ENCODE assay signal across 24 cellular contexts in genomic region chr4:3518941-3519340, GRCh38. TPM values are rescaled to one million over a fixed set of nuclear protein-coding genes. Genes with fewer than 3 reads are reported as not detected.
DNase-seq lines count a peak whose midpoint lies in the region; ATAC-seq and TF ChIP-seq lines count a peak whose summit lies in the region.
"Had no signal": no experiment of that assay in that cellular context is flagged by ENCODE, and none has a peak within 500 bp of the region (broad histone marks: within the 10 kb centered on the region; RNA-seq: fewer than 3 reads in every experiment).

No MANE protein-coding gene starts in this region.

- no peak overlapping the region for H2AK5ac ChIP-seq in mesenchymal stem cell (ENCODE audit: low read length, severe bottlenecking)

- H3K27ac ChIP-seq in right cardiac atrium (ENCODE audit: low read length) (no peak overlapping the region), right atrium auricular region (no peak overlapping the region), mesenchymal stem cell (ENCODE audit: low read length, poor library complexity, severe bottlenecking) (no peak overlapping the region), aorta (ENCODE audit: low read depth in 1 of 2, low read length in 2 of 2) (no peak overlapping the region)
- H3K27ac ChIP-seq: KMS-11 had no signal

- TF ChIP-seq CTCF in right atrium auricular region (IDR thresholded peaks at IDR 0.05), result no peak

- H2BK12ac ChIP-seq in mesenchymal stem cell (ENCODE audit: low read length in 2 of 2), result no peak overlapping the region

- peaks cover 32% of the 10 kb centered on the region for H3K79me1 ChIP-seq in mesenchymal stem cell (replicated peaks; ENCODE audit: low read length, poor library complexity, severe bottlenecking)

- H3K23ac ChIP-seq in mesenchymal stem cell (ENCODE audit: low read length in 2 of 2), result no peak overlapping the region

- H3K27me3 ChIP-seq in right cardiac atrium (ENCODE audit: control insufficient read depth, insufficient read depth) (no peaks in the 10 kb centered on the region), right atrium auricular region (no peaks in the 10 kb centered on the region), mesenchymal stem cell (ENCODE audit: control insufficient read depth in 1 of 2, insufficient read depth in 1 of 2, low read length in 2 of 2) (no peaks in the 10 kb centered on the region), aorta (ENCODE audit: control insufficient read depth in 1 of 2, insufficient read depth in 2 of 2, low read length in 1 of 2) (no peaks in the 10 kb centered on the region)
- H3K27me3 ChIP-seq: BE2C had no signal

- intact Hi-C loops in right cardiac atrium (cut with DNase I) (no loop called here), aorta (cut with DNase I) (no loop called here)

- no peak for ATAC-seq in activated naive CD4-positive, alpha-beta T cell treated with anti-CD3 and anti-CD28 coated beads, Interleukin-2, amount 50 U/mL, for 72 hours
- no peak for ATAC-seq in right cardiac atrium
- no peak for ATAC-seq in aorta (ENCODE audit: low FRiP score)

- H4K91ac ChIP-seq in mesenchymal stem cell (ENCODE audit: low read length), result no peak overlapping the region

- peaks cover 3 to 8% of the 10 kb centered on the region in 2 donors for H3K36me3 Mint-ChIP-seq in activated naive CD4-positive, alpha-beta T cell treated with anti-CD3 and anti-CD28 coated beads, Interleukin-2, amount 50 U/mL, for 72 hours
- H3K36me3 Mint-ChIP-seq: IgD-negative memory B cell had no signal

- no peaks in the 10 kb centered on the region for H3K9me3 ChIP-seq in right cardiac atrium (ENCODE audit: control insufficient read depth, low read length)
- no peaks in the 10 kb centered on the region for H3K9me3 ChIP-seq in right atrium auricular region
- no peaks in the 10 kb centered on the region for H3K9me3 ChIP-seq in mesenchymal stem cell (ENCODE audit: control insufficient read depth, low read length)
- no peaks in the 10 kb centered on the region for H3K9me3 ChIP-seq in aorta (ENCODE audit: control insufficient read depth, low read length)
- H3K9me3 ChIP-seq: BE2C had no signal

- no peaks in the 10 kb centered on the region for H3K9me3 Mint-ChIP-seq in activated naive CD4-positive, alpha-beta T cell treated with anti-CD3 and anti-CD28 coated beads, Interleukin-2, amount 50 U/mL, for 72 hours
- H3K9me3 Mint-ChIP-seq: CD8-positive, alpha-beta memory T cell; IgD-negative memory B cell had no signal

- no peak overlapping the region for H2BK120ac ChIP-seq in mesenchymal stem cell (ENCODE audit: low read depth, low read length)

- H2BK15ac ChIP-seq in mesenchymal stem cell (ENCODE audit: low read depth, poor library complexity, severe bottlenecking), result peak overlapping the region; percentile 2

- H3K36me3 ChIP-seq in right atrium auricular region, result peaks cover 99% of the 10 kb centered on the region
- peaks cover 84 to 100% of the 10 kb centered on the region in 2 experiments for H3K36me3 ChIP-seq in mesenchymal stem cell (ENCODE audit: control insufficient read depth in 1 of 2, insufficient read depth in 2 of 2, low read depth in 1 of 2, low read length in 2 of 2)
- peaks cover 4 to 24% of the 10 kb centered on the region in 2 donors for H3K36me3 ChIP-seq in aorta (ENCODE audit: control insufficient read depth in 1 of 2, insufficient read depth in 2 of 2, low read length in 1 of 2)

- H3K4me1 ChIP-seq in right cardiac atrium (ENCODE audit: control insufficient read depth, insufficient read depth, low read length), result no peaks in the 10 kb centered on the region
- no peaks in the 10 kb centered on the region for H3K4me1 ChIP-seq in right atrium auricular region
- no peaks in the 10 kb centered on the region for H3K4me1 ChIP-seq in mesenchymal stem cell (ENCODE audit: control insufficient read depth, insufficient read depth, low read depth, low read length)
- H3K4me1 ChIP-seq in aorta (ENCODE audit: control insufficient read depth in 1 of 2, insufficient read depth in 2 of 2, low read length in 2 of 2), result no peaks in the 10 kb centered on the region
- H3K4me1 ChIP-seq: BE2C had no signal

- H3K4me2 ChIP-seq in mesenchymal stem cell (ENCODE audit: low read length, poor library complexity, severe bottlenecking), result no peak overlapping the region
- H3K4me2 ChIP-seq: KMS-11 had no signal

- H3K9ac ChIP-seq in mesenchymal stem cell (ENCODE audit: low read length), result no peak overlapping the region
- H3K9ac ChIP-seq: KMS-11 had no signal

- H3K14ac ChIP-seq in mesenchymal stem cell (ENCODE audit: low read length in 2 of 2), result no peak overlapping the region

- no peak overlapping the region for H3K27ac Mint-ChIP-seq in activated naive CD4-positive, alpha-beta T cell treated with anti-CD3 and anti-CD28 coated beads, Interleukin-2, amount 50 U/mL, for 72 hours
- H3K27ac Mint-ChIP-seq: CD14-positive monocyte; CD8-positive, alpha-beta memory T cell; IgD-negative memory B cell had no signal

- DNase-seq in activated naive CD4-positive, alpha-beta T cell treated with anti-CD3 and anti-CD28 coated beads, Interleukin-2, amount 50 U/mL, for 16 hours, result peak; percentile 3
- DNase-seq in activated naive CD4-positive, alpha-beta T cell treated with anti-CD3 and anti-CD28 coated beads, Interleukin-2, amount 50 U/mL, for 72 hours (ENCODE audit: low spot score in 2 of 2), result no peak
- peak in 2 of 3 donors; percentile 3 to 30 for DNase-seq in right cardiac atrium
- no peak for DNase-seq in right atrium auricular region (ENCODE audit: low spot score)
- no peak for DNase-seq in mesenchymal stem cell
- peak; percentile 21 to 45 for DNase-seq in aorta
- no peak for DNase-seq in EL
- no peak for DNase-seq in retina
- DNase-seq: 8988T, ACHN, DMS79 treated with DMSO at 0.1 percent for 48 hours, HCEC 1CT, MM.1S, NCI-H2029, NCI-H446, NCI-H524 treated with DMSO at 0.1 percent for 48 hours, NCI-H774, SHP77 had no signal

- 92% methylated on average over 18 of the region's 18 CpGs for WGBS in right cardiac atrium
- WGBS in mesenchymal stem cell, result 96% methylated on average over 18 of the region's 18 CpGs
- WGBS in aorta, 2 donors, result 89 to 90% methylated on average over 18 of the region's 18 CpGs

- no peak overlapping the region for H3K4ac ChIP-seq in mesenchymal stem cell (ENCODE audit: low read depth in 1 of 2, low read length in 2 of 2)

- no peak overlapping the region for H2AFZ ChIP-seq in mesenchymal stem cell (ENCODE audit: low read depth, low read length)

- no peak overlapping the region for H4K8ac ChIP-seq in mesenchymal stem cell (ENCODE audit: low read length)

- no peak overlapping the region for H2BK5ac ChIP-seq in mesenchymal stem cell (ENCODE audit: low read depth, low read length, poor library complexity, severe bottlenecking)

- H3K4me3 ChIP-seq in right cardiac atrium (ENCODE audit: low read length) (no peak overlapping the region), right atrium auricular region (no peak overlapping the region), mesenchymal stem cell (ENCODE audit: insufficient read depth in 1 of 2, low read depth in 1 of 2, low read length in 2 of 2) (no peak overlapping the region), aorta (ENCODE audit: low read length in 2 of 2) (no peak overlapping the region)

- no peak overlapping the region for H3K18ac ChIP-seq in mesenchymal stem cell (ENCODE audit: low read depth in 1 of 2, low read length in 2 of 2)

RNA-seq across cellular contexts. Expression of gene LRPAP1, which starts 13.3 kb away (rescaled TPM):
- total RNA-seq in activated naive CD4-positive, alpha-beta T cell treated with anti-CD3 and anti-CD28 coated beads, Interleukin-2, amount 50 U/mL, for 72 hours, result 10 to 100 TPM; 44.9 to 48.7 TPM
- total RNA-seq in right cardiac atrium (100 to 1,000 TPM; 297 to 325 (median 309) TPM), right atrium auricular region (100 to 1,000 TPM; 256 to 321 TPM), aorta (100 to 1,000 TPM; 128 to 136 TPM)
- polyA plus RNA-seq in right cardiac atrium (207 TPM), aorta (100 to 1,000 TPM in 1 of 2 donors, 10 to 100 TPM in 1; 95.4 to 196 TPM)
- 119 TPM for polyA plus RNA-seq in mesenchymal stem cell (2013, experiment 1 of 2)
- 122 TPM for polyA plus RNA-seq in mesenchymal stem cell (2013, experiment 2 of 2)

RNA-seq across cellular contexts. Expression of gene DOK7, which starts 55.8 kb away (rescaled TPM):
- total RNA-seq in activated naive CD4-positive, alpha-beta T cell treated with anti-CD3 and anti-CD28 coated beads, Interleukin-2, amount 50 U/mL, for 72 hours, result not detected
- total RNA-seq in right cardiac atrium (10 to 100 TPM; 28.9 to 40.0 (median 34.5) TPM), right atrium auricular region (10 to 100 TPM; 31.0 to 68.9 TPM), aorta (1 to 10 TPM; 3.3 to 9.1 TPM)
- polyA plus RNA-seq in right cardiac atrium (36.3 TPM), aorta (1 to 10 TPM; 4.3 to 5.1 TPM)
- polyA plus RNA-seq in mesenchymal stem cell (2013, experiment 1 of 2), result not detected
- not detected for polyA plus RNA-seq in mesenchymal stem cell (2013, experiment 2 of 2)
- total RNA-seq: CD8-positive, alpha-beta memory T cell; H1 had no signal
- polyA plus RNA-seq: CD14-positive monocyte; CD8-positive, alpha-beta memory T cell had no signal

Comparison
In these comparisons a context has a peak if more than half of its experiments do, and no peak if none do; other contexts are left out.
1. DNase-seq: peak in activated naive CD4-positive, alpha-beta T cell treated with anti-CD3 and anti-CD28 coated beads, Interleukin-2, amount 50 U/mL, for 16 hours (single experiment), right cardiac atrium (2 of 3) and aorta (2 of 2); none in activated naive CD4-positive, alpha-beta T cell treated with anti-CD3 and anti-CD28 coated beads, Interleukin-2, amount 50 U/mL, for 72 hours (0 of 2), right atrium auricular region (single experiment), mesenchymal stem cell (single experiment), EL (single experiment) and retina (single experiment).
2. RNA of gene DOK7, which starts 55.8 kb away (total RNA-seq): 31.0 to 68.9 TPM in right atrium auricular region, 28.9 to 40.0 TPM in right cardiac atrium and 3.3 to 9.1 TPM in aorta; not detected in activated naive CD4-positive, alpha-beta T cell treated with anti-CD3 and anti-CD28 coated beads, Interleukin-2, amount 50 U/mL, for 72 hours; every median in the first group is over 4 times any median in the second.